1 cellular context compared by ENCODE assay signal in genomic region chr16:80028581-80029380, GRCh38.
TF ChIP-seq lines count a peak whose summit lies in the region.

No MANE protein-coding gene starts in this region.

TF ChIP-seq in K562, 482 proteins besides CTCF, POLR2A, EP300 and RAD21 (continued from another document and continues in another):
- TF ChIP-seq, protein P1, sequence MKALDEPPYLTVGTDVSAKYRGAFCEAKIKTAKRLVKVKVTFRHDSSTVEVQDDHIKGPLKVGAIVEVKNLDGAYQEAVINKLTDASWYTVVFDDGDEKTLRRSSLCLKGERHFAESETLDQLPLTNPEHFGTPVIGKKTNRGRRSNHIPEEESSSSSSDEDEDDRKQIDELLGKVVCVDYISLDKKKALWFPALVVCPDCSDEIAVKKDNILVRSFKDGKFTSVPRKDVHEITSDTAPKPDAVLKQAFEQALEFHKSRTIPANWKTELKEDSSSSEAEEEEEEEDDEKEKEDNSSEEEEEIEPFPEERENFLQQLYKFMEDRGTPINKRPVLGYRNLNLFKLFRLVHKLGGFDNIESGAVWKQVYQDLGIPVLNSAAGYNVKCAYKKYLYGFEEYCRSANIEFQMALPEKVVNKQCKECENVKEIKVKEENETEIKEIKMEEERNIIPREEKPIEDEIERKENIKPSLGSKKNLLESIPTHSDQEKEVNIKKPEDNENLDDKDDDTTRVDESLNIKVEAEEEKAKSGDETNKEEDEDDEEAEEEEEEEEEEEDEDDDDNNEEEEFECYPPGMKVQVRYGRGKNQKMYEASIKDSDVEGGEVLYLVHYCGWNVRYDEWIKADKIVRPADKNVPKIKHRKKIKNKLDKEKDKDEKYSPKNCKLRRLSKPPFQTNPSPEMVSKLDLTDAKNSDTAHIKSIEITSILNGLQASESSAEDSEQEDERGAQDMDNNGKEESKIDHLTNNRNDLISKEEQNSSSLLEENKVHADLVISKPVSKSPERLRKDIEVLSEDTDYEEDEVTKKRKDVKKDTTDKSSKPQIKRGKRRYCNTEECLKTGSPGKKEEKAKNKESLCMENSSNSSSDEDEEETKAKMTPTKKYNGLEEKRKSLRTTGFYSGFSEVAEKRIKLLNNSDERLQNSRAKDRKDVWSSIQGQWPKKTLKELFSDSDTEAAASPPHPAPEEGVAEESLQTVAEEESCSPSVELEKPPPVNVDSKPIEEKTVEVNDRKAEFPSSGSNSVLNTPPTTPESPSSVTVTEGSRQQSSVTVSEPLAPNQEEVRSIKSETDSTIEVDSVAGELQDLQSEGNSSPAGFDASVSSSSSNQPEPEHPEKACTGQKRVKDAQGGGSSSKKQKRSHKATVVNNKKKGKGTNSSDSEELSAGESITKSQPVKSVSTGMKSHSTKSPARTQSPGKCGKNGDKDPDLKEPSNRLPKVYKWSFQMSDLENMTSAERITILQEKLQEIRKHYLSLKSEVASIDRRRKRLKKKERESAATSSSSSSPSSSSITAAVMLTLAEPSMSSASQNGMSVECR (CRISPR knock-in tag; IDR thresholded peaks at IDR 0.05), result no peak
- TF ChIP-seq CEBPZ (IDR thresholded peaks at IDR 0.05; ENCODE audit: borderline replicate concordance, low read depth, low read length) (no peak), CHCHD3 (CRISPR knock-in tag; IDR thresholded peaks at IDR 0.05) (no peak), SPI1 (IDR thresholded peaks at IDR 0.05; ENCODE audit: borderline replicate concordance, low read depth, low read length) (no peak), KDM1A (IDR thresholded peaks at IDR 0.05) (no peak), L3MBTL2 (IDR thresholded peaks at IDR 0.05) (peak; percentile 25; the same call in 1 of the 2 replicates), ETV1 (tag; conservative IDR thresholded peaks at IDR 0.05; ENCODE audit: low read depth) (no peak), ZNF79 (CRISPR knock-in tag; IDR thresholded peaks at IDR 0.05; ENCODE audit: low read depth) (no peak), RBM15 (IDR thresholded peaks at IDR 0.05; ENCODE audit: insufficient read depth, low read length) (no peak), KLF6 (CRISPR knock-in tag; IDR thresholded peaks at IDR 0.05; ENCODE audit: borderline replicate concordance) (no peak), LCOR (CRISPR knock-in tag; IDR thresholded peaks at IDR 0.05) (no peak), FOXA1 (IDR thresholded peaks at IDR 0.05; ENCODE audit: borderline replicate concordance) (no peak), SAP30 (IDR thresholded peaks at IDR 0.05; ENCODE audit: borderline replicate concordance, insufficient read depth, low read depth, low read length, poor library complexity, severe bottlenecking) (no peak), ELF4 (CRISPR knock-in tag; IDR thresholded peaks at IDR 0.05) (no peak), E2F3 (CRISPR knock-in tag; IDR thresholded peaks at IDR 0.05) (peak; percentile 25; the same call in 1 of the 2 replicates), SAFB2 (IDR thresholded peaks at IDR 0.05; ENCODE audit: borderline replicate concordance, low read depth, low read length, severe bottlenecking) (no peak), BRD9 (IDR thresholded peaks at IDR 0.05; ENCODE audit: low read depth, partially characterized antibody) (no peak), SP1 (CRISPR knock-in tag; IDR thresholded peaks at IDR 0.05) (no peak), WHSC1 (IDR thresholded peaks at IDR 0.05; ENCODE audit: low read length) (no peak), ZNF445 (CRISPR knock-in tag; IDR thresholded peaks at IDR 0.05; ENCODE audit: low read depth) (no peak), TAF7 (tag; IDR thresholded peaks at IDR 0.05) (no peak), ZBTB17 (CRISPR knock-in tag; IDR thresholded peaks at IDR 0.05) (no peak), CCNT2 (IDR thresholded peaks at IDR 0.05; ENCODE audit: borderline replicate concordance, extremely low read depth, insufficient read length, low read depth, low read length) (no peak), HDAC3 (IDR thresholded peaks at IDR 0.05; ENCODE audit: borderline replicate concordance, partially characterized antibody) (no peak), ZNF740 (CRISPR knock-in tag; IDR thresholded peaks at IDR 0.05) (no peak), ZNF740 (tag; IDR thresholded peaks at IDR 0.05) (no peak), ZKSCAN1 (IDR thresholded peaks at IDR 0.05; ENCODE audit: low read depth, low read length) (no peak), HNRNPH1 (optimal IDR thresholded peaks at IDR 0.05; ENCODE audit: low read depth, low read length) (no peak), FOSL1 (tag; conservative IDR thresholded peaks at IDR 0.05) (0 out of 2 replicates have a peak, but pooled peaks have one; percentile 27), SMARCA4 (IDR thresholded peaks at IDR 0.05) (no peak), HCFC1 (IDR thresholded peaks at IDR 0.05; ENCODE audit: low read depth, low read length) (no peak), ZNF140 (CRISPR knock-in tag; IDR thresholded peaks at IDR 0.05) (no peak), RBFOX2 (IDR thresholded peaks at IDR 0.05; ENCODE audit: low read depth, low read length) (no peak), BDP1 (IDR thresholded peaks at IDR 0.05; ENCODE audit: insufficient read depth, insufficient read length) (no peak), ZNF311 (CRISPR knock-in tag; IDR thresholded peaks at IDR 0.05) (no peak), KLF16 (IDR thresholded peaks at IDR 0.05) (no peak), ZNF324 (CRISPR knock-in tag; IDR thresholded peaks at IDR 0.05) (no peak), ARID1B (IDR thresholded peaks at IDR 0.05) (peak; percentile 26; the same call in 1 of the 2 replicates), CGGBP1 (CRISPR knock-in tag; IDR thresholded peaks at IDR 0.05) (no peak), ATF4 (CRISPR knock-in tag; IDR thresholded peaks at IDR 0.05) (no peak)
- TF ChIP-seq, protein P2, sequence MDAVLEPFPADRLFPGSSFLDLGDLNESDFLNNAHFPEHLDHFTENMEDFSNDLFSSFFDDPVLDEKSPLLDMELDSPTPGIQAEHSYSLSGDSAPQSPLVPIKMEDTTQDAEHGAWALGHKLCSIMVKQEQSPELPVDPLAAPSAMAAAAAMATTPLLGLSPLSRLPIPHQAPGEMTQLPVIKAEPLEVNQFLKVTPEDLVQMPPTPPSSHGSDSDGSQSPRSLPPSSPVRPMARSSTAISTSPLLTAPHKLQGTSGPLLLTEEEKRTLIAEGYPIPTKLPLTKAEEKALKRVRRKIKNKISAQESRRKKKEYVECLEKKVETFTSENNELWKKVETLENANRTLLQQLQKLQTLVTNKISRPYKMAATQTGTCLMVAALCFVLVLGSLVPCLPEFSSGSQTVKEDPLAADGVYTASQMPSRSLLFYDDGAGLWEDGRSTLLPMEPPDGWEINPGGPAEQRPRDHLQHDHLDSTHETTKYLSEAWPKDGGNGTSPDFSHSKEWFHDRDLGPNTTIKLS (IDR thresholded peaks at IDR 0.05; ENCODE audit: borderline replicate concordance, low read depth), result no peak
- TF ChIP-seq, protein P3, sequence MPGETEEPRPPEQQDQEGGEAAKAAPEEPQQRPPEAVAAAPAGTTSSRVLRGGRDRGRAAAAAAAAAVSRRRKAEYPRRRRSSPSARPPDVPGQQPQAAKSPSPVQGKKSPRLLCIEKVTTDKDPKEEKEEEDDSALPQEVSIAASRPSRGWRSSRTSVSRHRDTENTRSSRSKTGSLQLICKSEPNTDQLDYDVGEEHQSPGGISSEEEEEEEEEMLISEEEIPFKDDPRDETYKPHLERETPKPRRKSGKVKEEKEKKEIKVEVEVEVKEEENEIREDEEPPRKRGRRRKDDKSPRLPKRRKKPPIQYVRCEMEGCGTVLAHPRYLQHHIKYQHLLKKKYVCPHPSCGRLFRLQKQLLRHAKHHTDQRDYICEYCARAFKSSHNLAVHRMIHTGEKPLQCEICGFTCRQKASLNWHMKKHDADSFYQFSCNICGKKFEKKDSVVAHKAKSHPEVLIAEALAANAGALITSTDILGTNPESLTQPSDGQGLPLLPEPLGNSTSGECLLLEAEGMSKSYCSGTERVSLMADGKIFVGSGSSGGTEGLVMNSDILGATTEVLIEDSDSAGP (CRISPR knock-in tag; IDR thresholded peaks at IDR 0.05), result no peak
- TF ChIP-seq, protein P4, sequence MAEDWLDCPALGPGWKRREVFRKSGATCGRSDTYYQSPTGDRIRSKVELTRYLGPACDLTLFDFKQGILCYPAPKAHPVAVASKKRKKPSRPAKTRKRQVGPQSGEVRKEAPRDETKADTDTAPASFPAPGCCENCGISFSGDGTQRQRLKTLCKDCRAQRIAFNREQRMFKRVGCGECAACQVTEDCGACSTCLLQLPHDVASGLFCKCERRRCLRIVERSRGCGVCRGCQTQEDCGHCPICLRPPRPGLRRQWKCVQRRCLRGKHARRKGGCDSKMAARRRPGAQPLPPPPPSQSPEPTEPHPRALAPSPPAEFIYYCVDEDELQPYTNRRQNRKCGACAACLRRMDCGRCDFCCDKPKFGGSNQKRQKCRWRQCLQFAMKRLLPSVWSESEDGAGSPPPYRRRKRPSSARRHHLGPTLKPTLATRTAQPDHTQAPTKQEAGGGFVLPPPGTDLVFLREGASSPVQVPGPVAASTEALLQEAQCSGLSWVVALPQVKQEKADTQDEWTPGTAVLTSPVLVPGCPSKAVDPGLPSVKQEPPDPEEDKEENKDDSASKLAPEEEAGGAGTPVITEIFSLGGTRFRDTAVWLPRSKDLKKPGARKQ (CRISPR knock-in tag; IDR thresholded peaks at IDR 0.05), result no peak
- TF ChIP-seq, protein P5, sequence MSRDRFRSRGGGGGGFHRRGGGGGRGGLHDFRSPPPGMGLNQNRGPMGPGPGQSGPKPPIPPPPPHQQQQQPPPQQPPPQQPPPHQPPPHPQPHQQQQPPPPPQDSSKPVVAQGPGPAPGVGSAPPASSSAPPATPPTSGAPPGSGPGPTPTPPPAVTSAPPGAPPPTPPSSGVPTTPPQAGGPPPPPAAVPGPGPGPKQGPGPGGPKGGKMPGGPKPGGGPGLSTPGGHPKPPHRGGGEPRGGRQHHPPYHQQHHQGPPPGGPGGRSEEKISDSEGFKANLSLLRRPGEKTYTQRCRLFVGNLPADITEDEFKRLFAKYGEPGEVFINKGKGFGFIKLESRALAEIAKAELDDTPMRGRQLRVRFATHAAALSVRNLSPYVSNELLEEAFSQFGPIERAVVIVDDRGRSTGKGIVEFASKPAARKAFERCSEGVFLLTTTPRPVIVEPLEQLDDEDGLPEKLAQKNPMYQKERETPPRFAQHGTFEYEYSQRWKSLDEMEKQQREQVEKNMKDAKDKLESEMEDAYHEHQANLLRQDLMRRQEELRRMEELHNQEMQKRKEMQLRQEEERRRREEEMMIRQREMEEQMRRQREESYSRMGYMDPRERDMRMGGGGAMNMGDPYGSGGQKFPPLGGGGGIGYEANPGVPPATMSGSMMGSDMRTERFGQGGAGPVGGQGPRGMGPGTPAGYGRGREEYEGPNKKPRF (IDR thresholded peaks at IDR 0.05; ENCODE audit: low read depth, low read length), result no peak
- TF ChIP-seq, protein P6, sequence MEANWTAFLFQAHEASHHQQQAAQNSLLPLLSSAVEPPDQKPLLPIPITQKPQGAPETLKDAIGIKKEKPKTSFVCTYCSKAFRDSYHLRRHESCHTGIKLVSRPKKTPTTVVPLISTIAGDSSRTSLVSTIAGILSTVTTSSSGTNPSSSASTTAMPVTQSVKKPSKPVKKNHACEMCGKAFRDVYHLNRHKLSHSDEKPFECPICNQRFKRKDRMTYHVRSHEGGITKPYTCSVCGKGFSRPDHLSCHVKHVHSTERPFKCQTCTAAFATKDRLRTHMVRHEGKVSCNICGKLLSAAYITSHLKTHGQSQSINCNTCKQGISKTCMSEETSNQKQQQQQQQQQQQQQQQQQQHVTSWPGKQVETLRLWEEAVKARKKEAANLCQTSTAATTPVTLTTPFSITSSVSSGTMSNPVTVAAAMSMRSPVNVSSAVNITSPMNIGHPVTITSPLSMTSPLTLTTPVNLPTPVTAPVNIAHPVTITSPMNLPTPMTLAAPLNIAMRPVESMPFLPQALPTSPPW (CRISPR knock-in tag; IDR thresholded peaks at IDR 0.05), result no peak
